In genomic region chr1:100524355-100524754, GRCh38 we compare ENCODE assay signal across 17 cellular contexts. TPM values are rescaled to one million over a fixed set of nuclear protein-coding genes. Genes with fewer than 3 reads are reported as not detected.
A peak's percentile ranks its signal among the peaks of the same experiment; 100 is the strongest.
DNase-seq lines count a peak whose midpoint lies in the region; ATAC-seq and TF ChIP-seq lines count a peak whose summit lies in the region.
"Had no signal": no experiment of that assay in that cellular context is flagged by ENCODE, and none has a peak within 500 bp of the region (broad histone marks: within the 10 kb centered on the region; RNA-seq: fewer than 3 reads in every experiment).

No MANE protein-coding gene starts in this region.

- TF ChIP-seq EP300 in gastroesophageal sphincter (IDR thresholded peaks at IDR 0.05) = no peak

- H3K4me1 Mint-ChIP-seq in activated T-cell treated with anti-CD3 and anti-CD28 coated beads, Interleukin-2, amount 50 U/mL, for 4 hours (ENCODE audit: low read depth) = no peaks in the 10 kb centered on the region

- TF ChIP-seq CTCF in right atrium auricular region (IDR thresholded peaks at IDR 0.05) = no peak
- no peak for TF ChIP-seq CTCF in gastroesophageal sphincter (IDR thresholded peaks at IDR 0.05)

- H3K9me3 Mint-ChIP-seq in activated T-cell treated with anti-CD3 and anti-CD28 coated beads, Interleukin-2, amount 50 U/mL, for 4 hours = no peaks in the 10 kb centered on the region
- H3K9me3 Mint-ChIP-seq: CD4-positive, alpha-beta T cell; CD8-positive, alpha-beta memory T cell; HFFc6 had no signal

- TF ChIP-seq POLR2A in gastroesophageal sphincter (IDR thresholded peaks at IDR 0.05) = no peak
- no peak for TF ChIP-seq POLR2A in GM18505 (IDR thresholded peaks at IDR 0.05; ENCODE audit: borderline replicate concordance, extremely low read depth, insufficient read depth, insufficient read length)

- no peak overlapping the region for H3K4me3 Mint-ChIP-seq in activated T-cell treated with anti-CD3 and anti-CD28 coated beads, Interleukin-2, amount 50 U/mL, for 4 hours
- H3K4me3 Mint-ChIP-seq: B cell; CD14-positive monocyte; CD4-positive, alpha-beta T cell; CD8-positive, alpha-beta memory T cell; HFFc6 had no signal

- intact Hi-C loops in Right ventricle myocardium superior (cut with DNase I) = no loop called here

- peaks cover 6% of the 10 kb centered on the region for H3K36me3 Mint-ChIP-seq in activated T-cell treated with anti-CD3 and anti-CD28 coated beads, Interleukin-2, amount 50 U/mL, for 4 hours (ENCODE audit: insufficient read depth)

- H3K9me3 ChIP-seq in right atrium auricular region (no peaks in the 10 kb centered on the region), gastroesophageal sphincter (no peaks in the 10 kb centered on the region)
- H3K9me3 ChIP-seq: BLaER1, HAP-1 had no signal

- ATAC-seq in Right ventricle myocardium superior (ENCODE audit: poor library complexity) (peak; percentile 51), gastroesophageal sphincter (peak; percentile 28), GM18505 (IDR thresholded peaks at IDR 0.05; ENCODE audit: unreplicated experiment) (no peak), GM19395 (IDR thresholded peaks at IDR 0.05; ENCODE audit: unreplicated experiment) (no peak)
- ATAC-seq in activated T-cell treated with anti-CD3 and anti-CD28 coated beads, Interleukin-2, amount 50 U/mL, for 4 hours = no peak

- WGBS in gastroesophageal sphincter (ENCODE audit: low coverage in 1 of 2), 2 donors = 63 to 79% methylated on average over 3 to 4 of the region's 4 CpGs

- peaks cover 0 to 6% of the 10 kb centered on the region in 2 donors for H3K4me1 ChIP-seq in right atrium auricular region
- H3K4me1 ChIP-seq in gastroesophageal sphincter = peaks cover 0 to 3% (median 0%) of the 10 kb centered on the region in 3 donors
- H3K4me1 ChIP-seq: HAP-1 had no signal

- no peaks in the 10 kb centered on the region for H3K36me3 ChIP-seq in right atrium auricular region
- H3K36me3 ChIP-seq in gastroesophageal sphincter = no peaks in the 10 kb centered on the region
- H3K36me3 ChIP-seq: HAP-1 had no signal

- no peak for DNase-seq in Right ventricle myocardium superior
- DNase-seq in right atrium auricular region (ENCODE audit: low spot score) = no peak
- peak; percentile 21 for DNase-seq in medulla oblongata (ENCODE audit: extremely low spot score)
- DNase-seq in activated T-cell treated with anti-CD3 and anti-CD28 coated beads, Interleukin-2, amount 50 U/mL, for 4 hours = no peak
- DNase-seq: CD4-positive, alpha-beta T cell; CD8-positive, alpha-beta memory T cell; DMS153; DND-41; GOT3; HFFc6 had no signal

- H3K27me3 ChIP-seq in right atrium auricular region (no peaks in the 10 kb centered on the region), gastroesophageal sphincter (no peaks in the 10 kb centered on the region)
- H3K27me3 ChIP-seq: BLaER1 had no signal

- H3K27ac ChIP-seq in right atrium auricular region (no peak overlapping the region), gastroesophageal sphincter (no peak overlapping the region)
- H3K27ac ChIP-seq: BLaER1 had no signal

- H3K27me3 Mint-ChIP-seq in activated T-cell treated with anti-CD3 and anti-CD28 coated beads, Interleukin-2, amount 50 U/mL, for 4 hours (ENCODE audit: low read depth) = no peaks in the 10 kb centered on the region
- H3K27me3 Mint-ChIP-seq: B cell; CD4-positive, alpha-beta T cell; CD8-positive, alpha-beta memory T cell had no signal

- H3K4me3 ChIP-seq in right atrium auricular region = no peak overlapping the region
- H3K4me3 ChIP-seq in gastroesophageal sphincter = no peak overlapping the region
- H3K4me3 ChIP-seq: BLaER1, HAP-1 had no signal

RNA-seq across cellular contexts. Expression of gene GPR88, which starts 13.6 kb away (rescaled TPM):
- total RNA-seq in Right ventricle myocardium superior (not detected), right atrium auricular region (under 1 TPM in 1 of 2 donors, not detected in 1; 0.63 TPM), gastroesophageal sphincter (1 to 10 TPM in 1 of 4 donors, under 1 TPM in 3; 0.30 to 2.3 (median 0.57) TPM)
- total RNA-seq in activated T-cell treated with anti-CD3 and anti-CD28 coated beads, Interleukin-2, amount 50 U/mL, for 4 hours = not detected
- total RNA-seq: B cell; CD4-positive, alpha-beta T cell; HFFc6 had no signal

Comparison
In these comparisons a context has a peak if more than half of its experiments do, and no peak if none do; other contexts are left out.
1. ATAC-seq: peak in Right ventricle myocardium superior (single experiment) and gastroesophageal sphincter (single experiment); none in GM18505 (single experiment), activated T-cell treated with anti-CD3 and anti-CD28 coated beads, Interleukin-2, amount 50 U/mL, for 4 hours (0 of 2) and GM19395 (single experiment).